In genomic region chr22:42064629-42065028, GRCh38 we compare ENCODE assay signal across 19 cellular contexts. TPM values are rescaled to one million over a fixed set of nuclear protein-coding genes. Genes with fewer than 3 reads are reported as not detected.
DNase-seq lines count a peak whose midpoint lies in the region; ATAC-seq and TF ChIP-seq lines count a peak whose summit lies in the region.
"Had no signal": no experiment of that assay in that cellular context is flagged by ENCODE, and none has a peak within 500 bp of the region (broad histone marks: within the 10 kb centered on the region; RNA-seq: fewer than 3 reads in every experiment).

No MANE protein-coding gene starts in this region.

- no peaks in the 10 kb centered on the region for H3K9me3 Mint-ChIP-seq in activated CD8-positive, alpha-beta memory T cell treated with anti-CD3 and anti-CD28 coated beads, Interleukin-2, amount 10 ng/mL, durations not matched to agents 7 days and 5 days (ENCODE audit: low read depth)
- H3K9me3 Mint-ChIP-seq in type B pancreatic cell = no peaks in the 10 kb centered on the region
- H3K9me3 Mint-ChIP-seq: CD4-positive, alpha-beta T cell had no signal

- intact Hi-C loops in lower leg skin (cut with DNase I; ENCODE audit: low total_unique reads) = no loop called here

- CTCF ChIA-PET in activated CD8-positive, alpha-beta memory T cell treated with anti-CD3 and anti-CD28 coated beads, Interleukin-2, amount 10 ng/mL, durations not matched to agents 7 days and 5 days (lab: Charles Lee) = interaction anchor here (0.8 kb wide), 2 partner anchors 21 to 33 kb away, joined by 3 read pairs; no protein-coding TSS in a partner anchor

- H3K27me3 ChIP-seq in HAP-1 (ENCODE audit: low read depth) = no peaks in the 10 kb centered on the region
- H3K27me3 ChIP-seq: BE2C, MG63 had no signal

- H3K4me3 ChIP-seq in lower leg skin (ENCODE audit: low read depth, poor library complexity, severe bottlenecking) (no peak overlapping the region), HAP-1 (no peak overlapping the region)
- H3K4me3 ChIP-seq: MG63 had no signal

- peaks cover 10% of the 10 kb centered on the region for H3K4me1 Mint-ChIP-seq in activated CD8-positive, alpha-beta memory T cell treated with anti-CD3 and anti-CD28 coated beads, Interleukin-2, amount 10 ng/mL, durations not matched to agents 7 days and 5 days
- H3K4me1 Mint-ChIP-seq in type B pancreatic cell (ENCODE audit: unreplicated experiment) = no peaks in the 10 kb centered on the region

- no peaks in the 10 kb centered on the region for H3K27me3 Mint-ChIP-seq in activated CD8-positive, alpha-beta memory T cell treated with anti-CD3 and anti-CD28 coated beads, Interleukin-2, amount 10 ng/mL, durations not matched to agents 7 days and 5 days
- no peaks in the 10 kb centered on the region for H3K27me3 Mint-ChIP-seq in type B pancreatic cell
- H3K27me3 Mint-ChIP-seq: CD4-positive, alpha-beta T cell had no signal

- no peaks in the 10 kb centered on the region for H3K9me3 ChIP-seq in HAP-1
- H3K9me3 ChIP-seq: BE2C, MG63 had no signal

- peaks cover 59% of the 10 kb centered on the region for H3K36me3 Mint-ChIP-seq in activated CD8-positive, alpha-beta memory T cell treated with anti-CD3 and anti-CD28 coated beads, Interleukin-2, amount 10 ng/mL, durations not matched to agents 7 days and 5 days
- H3K36me3 Mint-ChIP-seq in type B pancreatic cell = peaks cover 19% of the 10 kb centered on the region

- peak; percentile 33 for DNase-seq in activated CD8-positive, alpha-beta memory T cell treated with anti-CD3 and anti-CD28 coated beads, Interleukin-2, amount 10 ng/mL, durations not matched to agents 7 days and 5 days
- no peak for DNase-seq in activated CD8-positive, alpha-beta memory T cell treated with anti-CD3 and anti-CD28 coated beads, Interleukin-2, amount 50 U/mL, for 48 hours
- DNase-seq in ecto neural progenitor cell (ENCODE audit: low spot score) (peak; percentile 19), lower leg skin (ENCODE audit: low spot score in 2 of 2) (peak; percentile 8 to 49), type B pancreatic cell (ENCODE audit: extremely low spot score, unreplicated experiment) (peak; percentile 37), HAP-1 (ENCODE audit: low spot score in 2 of 2) (no peak)
- DNase-seq: BE2C; Calu3; CD4-positive, alpha-beta T cell; IMR-90; Karpas-422; MG63; NCI-H1092; NCI-H1694; NCI-H2227 treated with DMSO at 0.1 percent for 48 hours; NCI-H524 treated with DMSO at 0.1 percent for 48 hours; SHP77 had no signal

- no peak for ATAC-seq in activated CD8-positive, alpha-beta memory T cell treated with anti-CD3 and anti-CD28 coated beads, Interleukin-2, amount 10 ng/mL, durations not matched to agents 7 days and 5 days
- ATAC-seq in HG02981 (IDR thresholded peaks at IDR 0.05; ENCODE audit: unreplicated experiment) (no peak), HG03342 (IDR thresholded peaks at IDR 0.05; ENCODE audit: unreplicated experiment) (no peak)

- TF ChIP-seq CTCF in lower leg skin (IDR thresholded peaks at IDR 0.05) (no peak), type B pancreatic cell (conservative IDR thresholded peaks at IDR 0.05) (no peak)

- H3K4me3 Mint-ChIP-seq in activated CD8-positive, alpha-beta memory T cell treated with anti-CD3 and anti-CD28 coated beads, Interleukin-2, amount 10 ng/mL, durations not matched to agents 7 days and 5 days = no peak overlapping the region
- H3K4me3 Mint-ChIP-seq in type B pancreatic cell = no peak overlapping the region
- H3K4me3 Mint-ChIP-seq: CD4-positive, alpha-beta T cell had no signal

- in situ Hi-C loops in HAP-1 (cut with MboI; ENCODE audit: low sequenced_read_pairs) = no loop called here

- H3K27ac Mint-ChIP-seq in activated CD8-positive, alpha-beta memory T cell treated with anti-CD3 and anti-CD28 coated beads, Interleukin-2, amount 10 ng/mL, durations not matched to agents 7 days and 5 days = no peak overlapping the region
- no peak overlapping the region for H3K27ac Mint-ChIP-seq in type B pancreatic cell
- H3K27ac Mint-ChIP-seq: CD4-positive, alpha-beta T cell had no signal

- H3K4me1 ChIP-seq in HAP-1 = peaks cover 13% of the 10 kb centered on the region
- H3K4me1 ChIP-seq: BE2C had no signal

- TF ChIP-seq POLR2A in lower leg skin (IDR thresholded peaks at IDR 0.05) = no peak

- 90 to 100% methylated on average over 1 of the region's 1 CpG for WGBS in lower leg skin, 2 donors

- H3K36me3 ChIP-seq in HAP-1 (replicated peaks) = peaks cover 49% of the 10 kb centered on the region

RNA-seq across cellular contexts. Expression of gene NAGA, which starts 6.0 kb away (rescaled TPM):
- total RNA-seq in activated CD8-positive, alpha-beta memory T cell treated with anti-CD3 and anti-CD28 coated beads, Interleukin-2, amount 10 ng/mL, durations not matched to agents 7 days and 5 days = 10 to 100 TPM; 23.1 to 27.1 TPM
- total RNA-seq in lower leg skin (10 to 100 TPM; 13.1 to 26.2 (median 17.3) TPM), type B pancreatic cell (ENCODE audit: low replicate concordance) (24.1 and 35.9 TPM in 2 replicates)

RNA-seq across cellular contexts. Expression of gene PHETA2, which starts 9.4 kb away (rescaled TPM):
- 1 to 10 TPM; 2.0 to 2.5 TPM for total RNA-seq in activated CD8-positive, alpha-beta memory T cell treated with anti-CD3 and anti-CD28 coated beads, Interleukin-2, amount 10 ng/mL, durations not matched to agents 7 days and 5 days
- total RNA-seq in lower leg skin (10 to 100 TPM in 2 of 4 donors, 1 to 10 TPM in 2; 4.1 to 13.0 (median 11.3) TPM), type B pancreatic cell (ENCODE audit: low replicate concordance) (4.1 and 11.9 TPM in 2 replicates)

RNA-seq across cellular contexts. Expression of gene SMDT1, which starts 14.9 kb away (rescaled TPM):
- 10 to 100 TPM; 60.4 to 72.1 TPM for total RNA-seq in activated CD8-positive, alpha-beta memory T cell treated with anti-CD3 and anti-CD28 coated beads, Interleukin-2, amount 10 ng/mL, durations not matched to agents 7 days and 5 days
- total RNA-seq in lower leg skin (10 to 100 TPM; 11.2 to 21.9 (median 12.6) TPM), type B pancreatic cell (ENCODE audit: low replicate concordance) (80.6 and 102 TPM in 2 replicates)

RNA-seq across cellular contexts. Expression of gene NDUFA6, which starts 25.9 kb away (rescaled TPM):
- total RNA-seq in activated CD8-positive, alpha-beta memory T cell treated with anti-CD3 and anti-CD28 coated beads, Interleukin-2, amount 10 ng/mL, durations not matched to agents 7 days and 5 days = 10 to 100 TPM; 75.9 to 91.6 TPM
- 10 to 100 TPM; 48.8 to 74.7 (median 58.4) TPM for total RNA-seq in lower leg skin
- total RNA-seq in type B pancreatic cell (ENCODE audit: low replicate concordance) = 93.9 and 109 TPM in 2 replicates

Comparison
In these comparisons a context has a peak if more than half of its experiments do, and no peak if none do; other contexts are left out.
1. DNase-seq: peak in activated CD8-positive, alpha-beta memory T cell treated with anti-CD3 and anti-CD28 coated beads, Interleukin-2, amount 10 ng/mL, durations not matched to agents 7 days and 5 days (single experiment), ecto neural progenitor cell (single experiment), lower leg skin (2 of 2) and type B pancreatic cell (single experiment); none in activated CD8-positive, alpha-beta memory T cell treated with anti-CD3 and anti-CD28 coated beads, Interleukin-2, amount 50 U/mL, for 48 hours (single experiment) and HAP-1 (0 of 2).